Comparison of ENCODE assay signal across 10 cellular contexts in the genomic region with DNA sequence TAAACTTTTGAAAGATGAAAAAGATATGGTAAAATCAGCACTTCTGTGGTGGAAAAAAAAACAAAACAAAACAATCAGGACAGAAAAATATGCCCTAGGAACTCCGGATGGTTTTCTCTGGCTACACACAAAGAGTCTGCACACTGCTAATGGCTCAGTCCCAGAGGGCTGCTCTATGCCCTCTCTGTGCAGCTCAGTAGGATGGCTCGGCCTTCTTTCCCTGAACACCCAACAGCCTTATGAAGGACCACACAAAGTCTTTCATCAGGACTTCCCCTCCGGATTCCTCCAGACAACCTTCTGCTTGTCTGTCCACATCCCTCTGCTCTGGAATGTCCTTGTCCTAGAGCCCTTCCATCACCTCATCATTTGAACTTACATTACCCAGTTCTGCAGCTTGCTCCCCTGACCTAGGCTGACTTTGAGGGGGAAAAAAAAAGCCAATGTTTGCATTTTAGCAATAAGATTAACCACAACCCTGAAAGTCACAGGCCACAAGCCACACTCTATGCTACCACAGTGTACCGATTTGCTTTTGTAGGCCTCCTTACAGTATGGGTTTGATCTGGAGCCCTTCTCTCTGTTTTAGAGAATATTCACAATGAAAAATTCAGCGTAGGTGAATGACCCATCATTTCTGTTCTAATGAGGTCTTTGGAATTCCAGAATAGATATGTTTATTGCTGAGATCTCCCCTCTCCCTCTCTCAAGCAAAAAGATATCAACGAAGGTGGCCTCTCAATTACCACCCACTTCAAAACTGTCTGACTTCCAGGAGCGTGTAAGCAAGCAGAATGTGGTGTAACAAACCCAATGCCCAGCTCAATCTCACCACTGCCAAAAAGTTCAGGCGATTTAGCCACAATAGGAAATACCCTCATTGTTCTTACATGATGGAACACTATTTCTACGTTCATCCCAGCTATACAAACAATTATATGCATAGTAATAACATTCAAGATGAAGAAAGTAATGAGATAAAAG.
DNase-seq lines count a peak whose midpoint lies in the region; ATAC-seq lines count a peak whose summit lies in the region.
"Had no signal": no experiment of that assay in that cellular context is flagged by ENCODE, and none has a peak within 500 bp of the region (broad histone marks: within the 10 kb centered on the region; RNA-seq: fewer than 3 reads in every experiment).

No MANE protein-coding gene starts in this region.

- H3K9me3 Mint-ChIP-seq in stimulated activated naive CD8-positive, alpha-beta T cell treated with anti-CD3 and anti-CD28 coated beads, Interleukin-15, amount 100 ng/mL, for 72 hours: peaks cover 0 to 8% of the 10 kb centered on the region in 2 donors

- no peaks in the 10 kb centered on the region for H3K9me3 ChIP-seq in T-helper 17 cell (ENCODE audit: control insufficient read depth, low read length, poor library complexity, severe bottlenecking)

- no peak overlapping the region for H3K27ac Mint-ChIP-seq in T-helper 17 cell
- H3K27ac Mint-ChIP-seq in stimulated activated naive CD8-positive, alpha-beta T cell treated with anti-CD3 and anti-CD28 coated beads, Interleukin-15, amount 100 ng/mL, for 72 hours: peak overlapping the region in 1 of 2 donors; percentile 19

- no peaks in the 10 kb centered on the region for H3K27me3 Mint-ChIP-seq in T-helper 17 cell
- H3K27me3 Mint-ChIP-seq in stimulated activated naive CD8-positive, alpha-beta T cell treated with anti-CD3 and anti-CD28 coated beads, Interleukin-15, amount 100 ng/mL, for 72 hours: peaks cover 9% of the 10 kb centered on the region

- DNase-seq in stimulated activated CD4-positive, alpha-beta T cell treated with anti-CD3 and anti-CD28 coated beads, Interleukin-15, amount 100 ng/mL, for 24 hours: peak; percentile 31
- DNase-seq in stimulated activated CD4-positive, alpha-beta T cell treated with anti-CD3 and anti-CD28 coated beads, Interleukin-4, amount 100 ng/mL, for 1 hour: no peak
- no peak for DNase-seq in T-helper 17 cell
- DNase-seq in stimulated activated naive CD8-positive, alpha-beta T cell treated with anti-CD3 and anti-CD28 coated beads, Interleukin-15, amount 100 ng/mL, for 72 hours: peak; percentile 66 to 75
- DNase-seq in NCI-H345 (lab: John Stamatoyannopoulos, UW): no peak
- no peak for DNase-seq in middle frontal gyrus (ENCODE audit: extremely low spot score, low spot score)
- no peak for DNase-seq in NOMO-1 treated with DMSO at 0.1 percent for 48 hours (lab: John Stamatoyannopoulos, UW; ENCODE audit: unreplicated experiment)
- DNase-seq: C1 segment of cervical spinal cord, OCI-M1 had no signal

- ATAC-seq in HG02763 (IDR thresholded peaks at IDR 0.05; ENCODE audit: unreplicated experiment): peak; percentile 87
- peak; percentile 54 for ATAC-seq in T-helper 17 cell
- ATAC-seq in stimulated activated naive CD8-positive, alpha-beta T cell treated with anti-CD3 and anti-CD28 coated beads, Interleukin-15, amount 100 ng/mL, for 72 hours: peak; percentile 98

- H3K4me1 Mint-ChIP-seq in T-helper 17 cell: peaks cover 15% of the 10 kb centered on the region
- peaks cover 54% of the 10 kb centered on the region for H3K4me1 Mint-ChIP-seq in stimulated activated naive CD8-positive, alpha-beta T cell treated with anti-CD3 and anti-CD28 coated beads, Interleukin-15, amount 100 ng/mL, for 72 hours

- peak overlapping the region; percentile 49 for H3K4me3 Mint-ChIP-seq in T-helper 17 cell
- H3K4me3 Mint-ChIP-seq in stimulated activated naive CD8-positive, alpha-beta T cell treated with anti-CD3 and anti-CD28 coated beads, Interleukin-15, amount 100 ng/mL, for 72 hours: peak overlapping the region; percentile 58 to 60

- no peaks in the 10 kb centered on the region for H3K36me3 Mint-ChIP-seq in T-helper 17 cell (ENCODE audit: low read depth)

Comparison
In these comparisons a context has a peak if more than half of its experiments do, and no peak if none do; other contexts are left out.
1. DNase-seq: peak in stimulated activated CD4-positive, alpha-beta T cell treated with anti-CD3 and anti-CD28 coated beads, Interleukin-15, amount 100 ng/mL, for 24 hours (single experiment) and stimulated activated naive CD8-positive, alpha-beta T cell treated with anti-CD3 and anti-CD28 coated beads, Interleukin-15, amount 100 ng/mL, for 72 hours (2 of 2); none in stimulated activated CD4-positive, alpha-beta T cell treated with anti-CD3 and anti-CD28 coated beads, Interleukin-4, amount 100 ng/mL, for 1 hour (single experiment), T-helper 17 cell (0 of 3), NCI-H345 (single experiment), middle frontal gyrus (single experiment) and NOMO-1 treated with DMSO at 0.1 percent for 48 hours (single experiment).
2. Peak in every context shown above with its lines, with median percentiles within 50 percentile points of each other: ATAC-seq.